ENCODE assay signal across 1 cellular context in genomic region chr9:12748016-12748415, GRCh38.
TF ChIP-seq lines count a peak whose summit lies in the region.

No MANE protein-coding gene starts in this region.

TF ChIP-seq in endothelial cell of umbilical vein, 7 proteins besides CTCF, POLR2A, EP300 and RAD21:
- TF ChIP-seq MAX (IDR thresholded peaks at IDR 0.05; ENCODE audit: insufficient read depth, insufficient read length) (no peak), FOS (IDR thresholded peaks at IDR 0.05; ENCODE audit: borderline replicate concordance, insufficient read depth, low read length) (peak; percentile 87), JUN (IDR thresholded peaks at IDR 0.05; ENCODE audit: borderline replicate concordance, insufficient read depth, insufficient read length, low read depth) (peak; percentile 58), MYC (IDR thresholded peaks at IDR 0.05; ENCODE audit: low read depth, low read length) (no peak), EZH2 (IDR thresholded peaks at IDR 0.05; ENCODE audit: borderline replicate concordance, low read depth, low read length, severe bottlenecking) (no peak)
TF ChIP-seq in endothelial cell of umbilical vein: peak in this region for 2.
